In genomic region chr15:84734794-84735479, GRCh38 we compare ENCODE assay signal across 1 cellular context.
TF ChIP-seq lines count a peak whose summit lies in the region.

No MANE protein-coding gene starts in this region.

TF ChIP-seq in K562, 482 proteins besides CTCF, POLR2A, EP300 and RAD21 (continued from another document and continues in another):
- TF ChIP-seq HBP1 (CRISPR knock-in tag; IDR thresholded peaks at IDR 0.05) (no peak), ZBTB17 (CRISPR knock-in tag; IDR thresholded peaks at IDR 0.05) (0 out of 2 replicates have a peak, but pooled peaks have one; percentile 12), IRF1 (CRISPR knock-in tag; IDR thresholded peaks at IDR 0.05; ENCODE audit: borderline replicate concordance) (no peak), SRF (CRISPR knock-in tag; IDR thresholded peaks at IDR 0.05) (peak in 1 of 2 experiments; percentile 3; a peak in 1 of 4 replicates), FOXM1 (IDR thresholded peaks at IDR 0.05; ENCODE audit: low read depth) (no peak; the same call in 1 of the 2 replicates), FOXM1 (CRISPR knock-in tag; IDR thresholded peaks at IDR 0.05; ENCODE audit: low read depth) (no peak), ZC3H4 (CRISPR knock-in tag; IDR thresholded peaks at IDR 0.05; ENCODE audit: borderline replicate concordance) (no peak), GATAD2A (IDR thresholded peaks at IDR 0.05) (peak; percentile 89), ZBTB11 (CRISPR knock-in tag; IDR thresholded peaks at IDR 0.05) (no peak), CREB5 (CRISPR knock-in tag; IDR thresholded peaks at IDR 0.05) (no peak), HNRNPL (IDR thresholded peaks at IDR 0.05; ENCODE audit: low read depth, low read length) (no peak), ZFPM2 (CRISPR knock-in tag; IDR thresholded peaks at IDR 0.05) (no peak), POLR2AphosphoS2 (IDR thresholded peaks at IDR 0.05; ENCODE audit: low read length) (no peak), ESRRA (IDR thresholded peaks at IDR 0.05; ENCODE audit: borderline replicate concordance, low read depth) (peak; percentile 90; the same call in 1 of the 2 replicates), SMARCA5 (IDR thresholded peaks at IDR 0.05) (peak; percentile 45; the same call in 1 of the 2 replicates), ZNF174 (CRISPR knock-in tag; IDR thresholded peaks at IDR 0.05) (no peak), ZNF197 (CRISPR knock-in tag; IDR thresholded peaks at IDR 0.05; ENCODE audit: low read depth) (no peak), FIP1L1 (IDR thresholded peaks at IDR 0.05; ENCODE audit: low read depth, low read length, poor library complexity, severe bottlenecking) (no peak), BCOR (IDR thresholded peaks at IDR 0.05) (peak; percentile 79), HSF4 (CRISPR knock-in tag; IDR thresholded peaks at IDR 0.05; ENCODE audit: borderline replicate concordance) (no peak), KDM5B (IDR thresholded peaks at IDR 0.05; ENCODE audit: insufficient replicate concordance, low read depth, low read length) (no peak), ZNF740 (CRISPR knock-in tag; IDR thresholded peaks at IDR 0.05) (no peak), ZNF740 (tag; IDR thresholded peaks at IDR 0.05) (peak in 1 of 2 experiments; percentile 17; a peak in 2 of 4 replicates), ZBTB49 (CRISPR knock-in tag; IDR thresholded peaks at IDR 0.05; ENCODE audit: borderline replicate concordance) (no peak), CBFB (CRISPR knock-in tag; IDR thresholded peaks at IDR 0.05) (peak; percentile 82; the same call in 1 of the 2 replicates), ATF1 (CRISPR knock-in tag; IDR thresholded peaks at IDR 0.05) (no peak), ATF1 (tag; IDR thresholded peaks at IDR 0.05) (peak; percentile 76), KAT7 (CRISPR knock-in tag; IDR thresholded peaks at IDR 0.05; ENCODE audit: borderline replicate concordance) (no peak), TEAD2 (tag; IDR thresholded peaks at IDR 0.05) (peak; percentile 80), ETS1 (conservative IDR thresholded peaks at IDR 0.05; ENCODE audit: control insufficient read depth, low read depth, low read length) (no peak), CLOCK (CRISPR knock-in tag; IDR thresholded peaks at IDR 0.05; ENCODE audit: borderline replicate concordance) (no peak), ASH1L (IDR thresholded peaks at IDR 0.05; ENCODE audit: borderline replicate concordance, low read depth, partially characterized antibody) (peak; percentile 69), RERE (CRISPR knock-in tag; IDR thresholded peaks at IDR 0.05; ENCODE audit: borderline replicate concordance) (no peak), UBTF (IDR thresholded peaks at IDR 0.05; ENCODE audit: borderline replicate concordance in 1 of 2, low read depth in 2 of 2, low read length in 2 of 2) (no peak), BHLHE40 (IDR thresholded peaks at IDR 0.05; ENCODE audit: low read length) (peak; percentile 84), C11orf30 (IDR thresholded peaks at IDR 0.05; ENCODE audit: low read depth) (peak; percentile 58)
